ENCODE assay signal across 27 cellular contexts in genomic region chr18:12534820-12535219, GRCh38.
"Had no signal": no experiment of that assay in that cellular context is flagged by ENCODE, and none has a peak within 500 bp of the region (broad histone marks: within the 10 kb centered on the region; RNA-seq: fewer than 3 reads in every experiment).

No MANE protein-coding gene starts in this region.

- H3K27me3 Mint-ChIP-seq: dendritic cell treated with granulocyte-macrophage colony-stimulating factor and Interleukin-4, amounts not matched to agents 40 ng/mL and 50 ng/mL, for 4 days; stimulated activated naive CD8-positive, alpha-beta T cell treated with anti-CD3 and anti-CD28 coated beads, Interleukin-15, Interleukin-2, amounts not matched to agents 100 ng/mL and 50 ng/mL, for 24 hours had no signal

- H3K4me3 Mint-ChIP-seq: dendritic cell treated with granulocyte-macrophage colony-stimulating factor and Interleukin-4, amounts not matched to agents 40 ng/mL and 50 ng/mL, for 4 days; endodermal cell; immature natural killer cell; mesothelial cell of epicardium; natural killer cell treated with Interleukin-12 subunit alpha and Interleukin-12 subunit beta and Interleukin-15 and Interleukin-18, amount 100 ng/mL, for 72 hours; neural crest cell; stimulated activated naive B cell treated with anti-CD40 and anti-IgM and Interleukin-4, amounts not matched to agents 10 μg/mL and 1 μg/mL and 100 μg/mL, for 72 hours; stimulated activated naive CD8-positive, alpha-beta T cell treated with anti-CD3 and anti-CD28 coated beads, Interleukin-15, Interleukin-2, amounts not matched to agents 100 ng/mL and 50 ng/mL, for 24 hours had no signal

- H3K4me1 ChIP-seq: colonic mucosa, pancreas, right lobe of liver, upper lobe of left lung had no signal

- H3K9me3 ChIP-seq: colonic mucosa, esophagus muscularis mucosa, mucosa of descending colon, neutrophil, pancreas, right lobe of liver, thoracic aorta, tibial nerve, upper lobe of left lung had no signal

- H3K9me3 Mint-ChIP-seq: natural killer cell treated with Interleukin-12 subunit alpha and Interleukin-12 subunit beta and Interleukin-15 and Interleukin-18, amount 100 ng/mL, for 72 hours; stimulated activated naive CD8-positive, alpha-beta T cell treated with anti-CD3 and anti-CD28 coated beads, Interleukin-15, Interleukin-2, amounts not matched to agents 100 ng/mL and 50 ng/mL, for 24 hours had no signal

- DNase-seq: colonic mucosa; effector CD8-positive, alpha-beta T cell; endodermal cell; foreskin melanocyte; hypothalamus; immature natural killer cell; mesenchymal stem cell; mucosa of descending colon; naive B cell; pancreas; right lobe of liver; small intestine; stimulated activated CD4-positive, alpha-beta T cell treated with anti-CD3 and anti-CD28 coated beads, Interleukin-15, amount 100 ng/mL, for 24 hours; stimulated activated CD4-positive, alpha-beta T cell treated with anti-CD3 and anti-CD28 coated beads, Interleukin-2, amount 100 ng/mL, for 48 hours; stimulated activated naive B cell treated with anti-CD40 and anti-IgM and Interleukin-4, amounts not matched to agents 10 μg/mL and 1 μg/mL and 100 μg/mL, for 72 hours; upper lobe of left lung had no signal

- H3K27ac ChIP-seq: colonic mucosa, esophagus muscularis mucosa, neutrophil, pancreas, right lobe of liver, thoracic aorta, tibial nerve, upper lobe of left lung had no signal

- H3K27me3 ChIP-seq: colonic mucosa, esophagus muscularis mucosa, neutrophil, pancreas, right lobe of liver, tibial nerve, upper lobe of left lung had no signal

- H3K36me3 ChIP-seq: colonic mucosa, esophagus muscularis mucosa, neutrophil, pancreas, right lobe of liver, thoracic aorta, upper lobe of left lung had no signal

- H3K36me3 Mint-ChIP-seq: naive B cell; natural killer cell treated with Interleukin-12 subunit alpha and Interleukin-12 subunit beta and Interleukin-15 and Interleukin-18, amount 100 ng/mL, for 72 hours had no signal

- H3K27ac Mint-ChIP-seq: dendritic cell treated with granulocyte-macrophage colony-stimulating factor and Interleukin-4, amounts not matched to agents 40 ng/mL and 50 ng/mL, for 4 days; endodermal cell; immature natural killer cell; mesothelial cell of epicardium; naive B cell; natural killer cell treated with Interleukin-12 subunit alpha and Interleukin-12 subunit beta and Interleukin-15 and Interleukin-18, amount 100 ng/mL, for 72 hours; stimulated activated naive B cell treated with anti-CD40 and anti-IgM and Interleukin-4, amounts not matched to agents 10 μg/mL and 1 μg/mL and 100 μg/mL, for 72 hours; stimulated activated naive CD8-positive, alpha-beta T cell treated with anti-CD3 and anti-CD28 coated beads, Interleukin-15, Interleukin-2, amounts not matched to agents 100 ng/mL and 50 ng/mL, for 24 hours had no signal

- H3K4me1 Mint-ChIP-seq: endodermal cell; immature natural killer cell; naive B cell; stimulated activated naive B cell treated with anti-CD40 and anti-IgM and Interleukin-4, amounts not matched to agents 10 μg/mL and 1 μg/mL and 100 μg/mL, for 72 hours had no signal

- ATAC-seq: left lobe of liver; mucosa of descending colon; natural killer cell treated with Interleukin-12 subunit alpha and Interleukin-12 subunit beta and Interleukin-15 and Interleukin-18, amount 100 ng/mL, for 72 hours; pancreas; right lobe of liver; stimulated activated naive B cell treated with anti-CD40 and anti-IgM and Interleukin-4, amounts not matched to agents 10 μg/mL and 1 μg/mL and 100 μg/mL, for 72 hours had no signal

- H3K4me3 ChIP-seq: colonic mucosa, esophagus muscularis mucosa, lung, mucosa of descending colon, pancreas, right lobe of liver, thoracic aorta, tibial nerve, upper lobe of left lung had no signal
